ENCODE assay signal across 17 cellular contexts in the genomic region with DNA sequence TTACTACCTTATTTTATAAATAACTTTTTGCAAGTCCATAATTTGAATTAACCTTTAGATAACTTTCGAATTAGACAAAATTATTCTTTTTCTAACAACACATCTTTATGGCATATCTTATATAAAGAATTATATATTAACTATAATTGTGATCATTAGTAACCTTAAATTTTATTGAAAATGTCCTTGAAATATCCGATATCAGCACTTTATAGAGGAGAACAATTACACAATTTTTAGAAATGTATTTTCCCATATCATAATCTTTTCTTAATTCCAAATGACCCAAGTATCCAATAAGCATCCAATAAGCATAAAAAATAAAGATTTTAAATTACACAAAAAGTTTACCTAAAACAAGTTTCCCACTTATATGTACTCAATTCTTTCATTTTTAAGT.
"Had no signal": no experiment of that assay in that cellular context is flagged by ENCODE, and none has a peak within 500 bp of the region (broad histone marks: within the 10 kb centered on the region; RNA-seq: fewer than 3 reads in every experiment).

No MANE protein-coding gene starts in this region.

- DNase-seq: colonic mucosa; dermis blood vessel endothelial cell; foreskin melanocyte; heart right ventricle; hypothalamus; mammary epithelial cell; naive thymus-derived CD4-positive, alpha-beta T cell; nephron progenitor cell; sigmoid colon; stimulated activated CD4-positive, alpha-beta T cell treated with anti-CD3 and anti-CD28 coated beads, Interleukin-12 subunit alpha, Interleukin-12 subunit beta, amount 100 ng/mL, for 4 hours; stimulated activated naive CD4-positive, alpha-beta T cell treated with Interleukin-2 at 50 U/mL for 16 hours; thyroid gland; upper lobe of left lung; uterus had no signal

- H3K36me3 ChIP-seq: colonic mucosa, heart right ventricle, sigmoid colon, thyroid gland, upper lobe of left lung, uterus had no signal

- H3K4me1 ChIP-seq: colonic mucosa, heart right ventricle, sigmoid colon, thyroid gland, upper lobe of left lung, uterus had no signal

- H3K27me3 ChIP-seq: colonic mucosa, heart right ventricle, sigmoid colon, thyroid gland, upper lobe of left lung, uterus had no signal

- H3K9me3 ChIP-seq: colonic mucosa, heart right ventricle, sigmoid colon, thyroid gland, upper lobe of left lung, uterus had no signal

- H3K27ac Mint-ChIP-seq: naive thymus-derived CD4-positive, alpha-beta T cell; nephron progenitor cell had no signal

- H3K4me3 ChIP-seq: colonic mucosa, heart right ventricle, sigmoid colon, skin epidermis, thyroid gland, upper lobe of left lung, uterus had no signal

- H3K4me3 Mint-ChIP-seq: naive thymus-derived CD4-positive, alpha-beta T cell; nephron progenitor cell had no signal

- H3K27ac ChIP-seq: colonic mucosa, heart right ventricle, sigmoid colon, skin epidermis, thyroid gland, upper lobe of left lung, uterus had no signal

- FAIRE-seq: islet of Langerhans had no signal

- ATAC-seq: heart right ventricle; left lobe of liver; naive thymus-derived CD4-positive, alpha-beta T cell had no signal
